ENCODE assay signal across 27 cellular contexts in the genomic region with DNA sequence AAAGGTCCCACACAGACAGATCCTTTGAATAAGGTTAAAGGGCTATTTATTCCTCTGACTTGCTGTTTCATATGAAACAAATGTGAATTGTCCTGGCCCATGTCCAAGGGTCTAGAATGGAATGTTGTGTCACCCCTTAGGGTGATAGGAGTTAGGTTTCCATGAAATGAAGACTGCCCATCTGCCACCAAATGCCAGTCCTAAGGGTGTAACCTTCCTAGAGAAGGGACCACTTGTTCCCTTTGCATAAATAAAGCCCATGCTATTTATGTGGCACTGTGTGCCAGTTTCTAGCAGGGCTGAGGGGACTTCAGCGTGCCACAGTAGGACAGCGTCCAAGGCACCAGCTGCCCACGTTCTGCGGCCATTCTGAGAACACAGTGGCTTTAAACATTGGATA.
DNase-seq lines count a peak whose midpoint lies in the region; ATAC-seq and TF ChIP-seq lines count a peak whose summit lies in the region.
"Had no signal": no experiment of that assay in that cellular context is flagged by ENCODE, and none has a peak within 500 bp of the region (broad histone marks: within the 10 kb centered on the region; RNA-seq: fewer than 3 reads in every experiment).

No MANE protein-coding gene starts in this region.

- 0 out of 2 replicates have a peak overlapping the region, but pooled peaks have one; percentile 25 for H2BK20ac ChIP-seq in IMR-90 (ENCODE audit: low read depth, low read length)

- in situ Hi-C loops in IMR-90 (cut with MboI; ENCODE audit: low sequenced_read_pairs): loop anchor here (25.0 kb wide), 1 partner anchor 703 kb away; no protein-coding TSS in a partner anchor
- in situ Hi-C loops in gastrocnemius medialis (cut with MboI; ENCODE audit: low sequenced_read_pairs in 4 of 4): loop anchor here in 2 of 4 donors (10.0 to 25.0 kb wide), 2 partner anchors 97 to 121 kb away; no protein-coding TSS in a partner anchor
- in situ Hi-C loops in transverse colon (cut with MboI; ENCODE audit: low pct_ligation_motif_present in 1 of 4, low pct_unique_long_range_greater_than_20kb in 1 of 4, low sequenced_read_pairs in 3 of 4): loop anchor here in 1 of 4 donors (10.0 kb wide), 1 partner anchor 191 kb away; no protein-coding TSS in a partner anchor

- H2BK5ac ChIP-seq in IMR-90 (ENCODE audit: low read depth, low read length, poor library complexity, severe bottlenecking): no peak overlapping the region

- BruUV-seq in IMR-90 (replicated peaks; lab: Mats Ljungman, UMichigan): no TSS peak

- no peak overlapping the region for H2BK120ac ChIP-seq in IMR-90 (ENCODE audit: low read depth, low read length)

- peak overlapping the region in 1 of 2 experiments; percentile 47; a peak in 1 of 4 replicates for H4K8ac ChIP-seq in IMR-90 (ENCODE audit: low read depth in 2 of 2, low read length in 2 of 2)

- ATAC-seq in IMR-90 (ENCODE audit: low read depth) (no peak), gastrocnemius medialis (peak in 1 of 2 donors; percentile 27)
- ATAC-seq: activated CD4-positive, CD25-positive, alpha-beta regulatory T cell treated with anti-CD3 and anti-CD28 coated beads, Interleukin-2, amount 50 U/mL, for 24 hours; activated CD8-positive, alpha-beta T cell treated with anti-CD3 and anti-CD28 coated beads for 36 hours; activated T-helper 17 cell treated with anti-CD3 and anti-CD28 coated beads, Interleukin-2, amount 50 U/mL, for 72 hours; T-cell had no signal

- H2BK15ac ChIP-seq in IMR-90 (ENCODE audit: low read depth, low read length): peak overlapping the region; percentile 56; the same call in 1 of the 3 replicates

- H3K36me3 ChIP-seq in IMR-90 (ENCODE audit: control insufficient read depth, insufficient read depth, low read length) (no peaks in the 10 kb centered on the region), right atrium auricular region (no peaks in the 10 kb centered on the region), gastrocnemius medialis (no peaks in the 10 kb centered on the region), transverse colon (no peaks in the 10 kb centered on the region), colonic mucosa (no peaks in the 10 kb centered on the region)
- H3K36me3 ChIP-seq: BE2C, esophagus squamous epithelium, Peyer's patch, SJCRH30 had no signal

- H3K27ac ChIP-seq in IMR-90 (ENCODE audit: insufficient read depth, low read length) (no peak overlapping the region), caudate nucleus (ENCODE audit: low read depth, low read length) (peak overlapping the region; percentile 19), right atrium auricular region (peak overlapping the region; percentile 31 to 50), gastrocnemius medialis (peak overlapping the region; percentile 9 to 46 (median 42)), transverse colon (peak overlapping the region in 2 of 4 donors; percentile 2 to 15), colonic mucosa (no peak overlapping the region)
- H3K27ac ChIP-seq: Peyer's patch, SJCRH30 had no signal

- H3K4me2 ChIP-seq in IMR-90 (ENCODE audit: low read depth, low read length): no peak overlapping the region

- TF ChIP-seq CTCF in IMR-90 (conservative IDR thresholded peaks at IDR 0.05; ENCODE audit: low read depth, low read length): no peak
- TF ChIP-seq CTCF in right atrium auricular region (IDR thresholded peaks at IDR 0.05): no peak
- no peak for TF ChIP-seq CTCF in gastrocnemius medialis (IDR thresholded peaks at IDR 0.05 in 4 of 5, conservative IDR thresholded peaks at IDR 0.05 in 1 of 5)
- TF ChIP-seq CTCF in transverse colon (IDR thresholded peaks at IDR 0.05): no peak
- TF ChIP-seq CTCF in colonic mucosa (IDR thresholded peaks at IDR 0.05): no peak

- no peak overlapping the region for H3K23ac ChIP-seq in IMR-90 (ENCODE audit: low read depth, low read length)

- no peaks in the 10 kb centered on the region for H3K79me1 ChIP-seq in IMR-90 (ENCODE audit: low read depth in 1 of 2, low read length in 2 of 2)

- TF ChIP-seq EP300 in transverse colon (IDR thresholded peaks at IDR 0.05; ENCODE audit: low read depth): no peak

- H3K4me1 ChIP-seq in IMR-90 (ENCODE audit: control insufficient read depth, insufficient read depth, low read length) (no peaks in the 10 kb centered on the region), right atrium auricular region (peaks cover 0 to 16% of the 10 kb centered on the region in 2 donors), gastrocnemius medialis (peaks cover 10 to 13% of the 10 kb centered on the region in 2 donors), transverse colon (no peaks in the 10 kb centered on the region), colonic mucosa (no peaks in the 10 kb centered on the region)
- H3K4me1 ChIP-seq: BE2C, SJCRH30 had no signal

- H3K14ac ChIP-seq in IMR-90 (replicated peaks; ENCODE audit: low read depth, low read length): 0 out of 2 replicates have a peak overlapping the region, but pooled peaks have one; percentile 10

- H3K9me1 ChIP-seq in IMR-90 (ENCODE audit: insufficient read depth, low read length): no peaks in the 10 kb centered on the region; the same call in 1 of the 2 replicates

- H4K5ac ChIP-seq in IMR-90 (ENCODE audit: low read depth, low read length): no peak overlapping the region

- dilution Hi-C loops in IMR-90 (cut with HindIII; ENCODE audit: low sequenced_read_pairs, unreplicated experiment): no loop called here

- no peak for TF ChIP-seq POLR2A in IMR-90 (IDR thresholded peaks at IDR 0.05; ENCODE audit: low read depth, low read length)
- TF ChIP-seq POLR2A in gastrocnemius medialis (IDR thresholded peaks at IDR 0.05): no peak
- TF ChIP-seq POLR2A in transverse colon (IDR thresholded peaks at IDR 0.05): no peak

- no peaks in the 10 kb centered on the region for H3K9me3 ChIP-seq in IMR-90 (ENCODE audit: control insufficient read depth, insufficient read depth, low read length)
- peaks cover 0 to 4% of the 10 kb centered on the region in 2 donors for H3K9me3 ChIP-seq in right atrium auricular region
- H3K9me3 ChIP-seq in gastrocnemius medialis: no peaks in the 10 kb centered on the region
- no peaks in the 10 kb centered on the region for H3K9me3 ChIP-seq in transverse colon
- H3K9me3 ChIP-seq in colonic mucosa: no peaks in the 10 kb centered on the region
- H3K9me3 ChIP-seq: BE2C, esophagus squamous epithelium, Peyer's patch, SJCRH30 had no signal

- no peak overlapping the region for H2AK9ac ChIP-seq in IMR-90 (replicated peaks; ENCODE audit: low read depth, low read length, poor library complexity)

- no peak for TF ChIP-seq RAD21 in IMR-90 (IDR thresholded peaks at IDR 0.05; ENCODE audit: low read length)

- 0 out of 2 replicates have a peak overlapping the region, but pooled peaks have one; percentile 29 for H3K4ac ChIP-seq in IMR-90 (ENCODE audit: low read depth, low read length)

- no CpG with 5 or more reads among the region's 4 CpGs for WGBS in IMR-90 (ENCODE audit: extremely low coverage in 2 of 2, insufficient read length in 1 of 2), 2 experiments
- 90% methylated on average over 4 of the region's 4 CpGs; no CpG with 5 or more reads in 1 of the 2 donors for WGBS in transverse colon (ENCODE audit: low coverage in 1 of 2), 2 donors

- H3K4me3 ChIP-seq in IMR-90 (ENCODE audit: insufficient read depth, low read depth, low read length) (no peak overlapping the region), right atrium auricular region (no peak overlapping the region), gastrocnemius medialis (no peak overlapping the region), transverse colon (no peak overlapping the region), colonic mucosa (no peak overlapping the region)
- H3K4me3 ChIP-seq: esophagus squamous epithelium, Peyer's patch, SJCRH30 had no signal

- CTCF ChIA-PET in IMR-90 (lab: Yijun Ruan, JAX): no interaction called here

- POLR2A ChIA-PET in IMR-90 (lab: Charles Lee; ENCODE audit: unreplicated experiment): no interaction called here

- peak overlapping the region; percentile 63; the same call in 1 of the 2 replicates for H2AK5ac ChIP-seq in IMR-90 (ENCODE audit: low read depth, low read length)

- DNase-seq in IMR-90 (no peak), caudate nucleus (lab: John Stamatoyannopoulos, UW) (no peak), right atrium auricular region (ENCODE audit: low spot score) (no peak), gastrocnemius medialis (no peak), transverse colon (no peak), posterior vena cava (ENCODE audit: low spot score) (no peak), colonic mucosa (no peak), DMS114 treated with DMSO at 0.1 percent for 48 hours (lab: John Stamatoyannopoulos, UW; ENCODE audit: unreplicated experiment) (no peak)
- DNase-seq: ACHN; activated CD8-positive, alpha-beta T cell treated with anti-CD3 and anti-CD28 coated beads for 36 hours; activated naive CD4-positive, alpha-beta T cell treated with anti-CD3 and anti-CD28 coated beads, Interleukin-2, amount 50 U/mL, for 16 hours; BE2C; CD8-positive, alpha-beta memory T cell; cortex of kidney; endodermal cell; esophagus squamous epithelium; GDM1; H9; Kasumi-1; NCI-H146; NCI-H524 treated with DMSO at 0.1 percent for 48 hours; Peyer's patch; posterior cingulate gyrus; T-cell had no signal

- H3K56ac ChIP-seq in IMR-90 (ENCODE audit: extremely low read depth, insufficient read depth, low read length): 0 out of 2 replicates have a peak overlapping the region, but pooled peaks have one; percentile 3

- H3K9ac ChIP-seq in IMR-90 (ENCODE audit: low read depth, low read length) (no peak overlapping the region), colonic mucosa (ENCODE audit: low read depth in 2 of 2, low read length in 2 of 2) (no peak overlapping the region)

- no peak overlapping the region for H3K18ac ChIP-seq in IMR-90 (ENCODE audit: low read depth, low read length)

- H2AFZ ChIP-seq in IMR-90 (replicated peaks; ENCODE audit: low read length, poor library complexity): no peak overlapping the region

- no peak overlapping the region; the same call in 1 of the 2 replicates for H4K91ac ChIP-seq in IMR-90 (ENCODE audit: insufficient read depth, low read depth, low read length)

- H3K27me3 ChIP-seq in IMR-90 (ENCODE audit: control insufficient read depth, insufficient read depth, low read length) (no peaks in the 10 kb centered on the region), right atrium auricular region (no peaks in the 10 kb centered on the region), gastrocnemius medialis (no peaks in the 10 kb centered on the region), transverse colon (no peaks in the 10 kb centered on the region), colonic mucosa (no peaks in the 10 kb centered on the region)
- H3K27me3 ChIP-seq: BE2C, Peyer's patch had no signal

- H4K20me1 ChIP-seq in IMR-90 (ENCODE audit: insufficient read depth, low read length): no peaks in the 10 kb centered on the region

- intact Hi-C loops in IMR-90 (cut with micrococcal nuclease) (no loop called here), gastrocnemius medialis (cut with DNase I; ENCODE audit: low total_unique reads) (no loop called here), transverse colon (cut with DNase I; ENCODE audit: low total_unique reads) (loop anchor here (5.0 kb wide), 1 partner anchor 463 kb away; no protein-coding TSS in a partner anchor), posterior vena cava (cut with DNase I) (loop anchor here in 1 of 2 donors (10.0 kb wide), 2 partner anchors 121 to 461 kb away; no protein-coding TSS in a partner anchor), colonic mucosa (cut with DNase I) (no loop called here)

Comparison
In these comparisons a context has a peak if more than half of its experiments do, and no peak if none do; other contexts are left out.
1. H3K27ac ChIP-seq: peak in caudate nucleus (single experiment), right atrium auricular region (2 of 2) and gastrocnemius medialis (4 of 4); none in IMR-90 (single experiment) and colonic mucosa (single experiment).